8 cellular contexts compared by ENCODE assay signal in the genomic region with DNA sequence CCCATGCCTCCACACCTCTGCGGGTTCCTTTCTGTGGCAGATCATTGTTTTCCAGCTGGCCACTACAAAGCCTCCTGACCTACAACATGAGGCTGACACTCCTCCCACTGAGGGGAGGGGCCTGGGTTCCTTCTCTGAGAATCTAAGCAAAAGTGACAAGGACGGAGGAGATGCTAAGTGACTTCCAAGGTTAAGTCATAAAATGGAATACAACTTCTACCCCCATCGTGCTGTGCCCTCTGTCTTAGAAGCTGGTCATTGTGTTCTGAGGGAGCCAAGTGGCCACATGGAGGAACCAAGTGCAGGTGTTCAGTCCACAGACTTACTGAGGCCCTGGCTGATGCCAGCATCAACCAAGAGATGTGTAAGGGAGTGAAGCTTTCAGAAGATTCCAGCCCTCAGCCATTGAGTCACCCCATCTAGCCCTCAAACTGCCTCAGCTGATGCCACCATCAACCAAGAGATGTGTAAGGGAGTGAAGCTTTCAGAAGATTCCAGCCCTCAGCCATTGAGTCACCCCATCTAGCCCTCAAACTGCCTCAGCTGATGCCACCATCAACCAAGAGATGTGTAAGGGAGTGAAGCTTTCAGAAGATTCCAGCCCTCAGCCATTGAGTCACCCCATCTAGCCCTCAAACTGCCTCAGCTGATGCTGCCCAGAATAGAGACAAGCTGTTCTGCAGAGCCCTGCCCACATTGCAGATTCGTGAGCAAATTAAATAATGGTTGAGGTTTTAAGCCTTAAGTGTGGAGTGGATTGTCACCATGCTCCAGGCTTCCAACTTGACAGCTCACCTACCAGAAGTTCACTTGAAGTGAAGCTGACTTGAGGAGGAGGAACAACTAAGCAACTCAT.
A peak's percentile ranks its signal among the peaks of the same experiment; 100 is the strongest.
DNase-seq lines count a peak whose midpoint lies in the region; ATAC-seq and TF ChIP-seq lines count a peak whose summit lies in the region.
"Not testable (repeated sequence)": the region's sequence is repeated elsewhere in the genome, so short reads cannot be mapped to it uniquely, and the experiment has no call there.

No MANE protein-coding gene starts in this region.

- peak overlapping the region; percentile 63 for H3K27ac Mint-ChIP-seq in activated CD8-positive, alpha-beta T cell treated with anti-CD3 and anti-CD28 coated beads for 36 hours

- H3K4me1 Mint-ChIP-seq in activated CD8-positive, alpha-beta T cell treated with anti-CD3 and anti-CD28 coated beads for 36 hours (ENCODE audit: low read depth): peaks cover 44% of the 10 kb centered on the region

- peaks cover 0 to 13% of the 10 kb centered on the region in 2 donors for H3K4me1 ChIP-seq in neuronal stem cell (ENCODE audit: control insufficient read depth in 2 of 2, insufficient read depth in 1 of 2, low read depth in 1 of 2, low read length in 2 of 2)
- not testable (repeated sequence) for H3K4me1 ChIP-seq in thyroid gland

- peaks cover 0 to 18% of the 10 kb centered on the region in 2 donors for H3K36me3 ChIP-seq in neuronal stem cell (replicated peaks in 1 of 2; ENCODE audit: control insufficient read depth in 2 of 2, insufficient read depth in 2 of 2, low read length in 2 of 2)
- not testable (repeated sequence) for H3K36me3 ChIP-seq in thyroid gland

- CTCF ChIA-PET in activated CD8-positive, alpha-beta T cell treated with anti-CD3 and anti-CD28 coated beads for 36 hours (lab: Charles Lee): interaction anchor here (0.5 to 1.8 kb wide), 10 partner anchors 9 to 476 kb away, joined by 3 to 7 read pairs (median 4); no protein-coding TSS in a partner anchor

- POLR2A ChIA-PET in activated CD8-positive, alpha-beta T cell treated with anti-CD3 and anti-CD28 coated beads for 36 hours (lab: Charles Lee): interaction anchor here (0.6 to 3.1 kb wide), 3 partner anchors 92 to 207 kb away, joined by 3 to 8 read pairs (median 3); no protein-coding TSS in a partner anchor

- not testable (repeated sequence) for H4K8ac ChIP-seq in neuronal stem cell (ENCODE audit: low read depth, low read length)

- H3K4me3 Mint-ChIP-seq in activated CD8-positive, alpha-beta T cell treated with anti-CD3 and anti-CD28 coated beads for 36 hours: not testable (repeated sequence)

- H3K27ac ChIP-seq in neuronal stem cell (replicated peaks; ENCODE audit: low read length); thyroid gland: not testable (repeated sequence)

- not testable (repeated sequence) for TF ChIP-seq CTCF in activated CD8-positive, alpha-beta T cell treated with anti-CD3 and anti-CD28 coated beads for 36 hours (IDR thresholded peaks at IDR 0.05); thyroid gland (IDR thresholded peaks at IDR 0.05)

- WGBS in neuronal stem cell (ENCODE audit: extremely low coverage in 2 of 2, insufficient read length in 2 of 2, insufficient replicate concordance in 1 of 2), 2 donors: no CpG with 5 or more reads among the region's 4 CpGs
- 66 to 67% methylated on average over 4 of the region's 4 CpGs for WGBS in thyroid gland, 2 donors

- H3K79me1 ChIP-seq in neuronal stem cell (ENCODE audit: low read depth, low read length): not testable (repeated sequence)

- H3K9me3 ChIP-seq in neuronal stem cell (replicated peaks in 1 of 2; ENCODE audit: control insufficient read depth in 2 of 2, insufficient read depth in 1 of 2, low read depth in 1 of 2, low read length in 2 of 2); thyroid gland: not testable (repeated sequence)

- H2AK5ac ChIP-seq in neuronal stem cell (ENCODE audit: low read depth, low read length): not testable (repeated sequence)

- H2BK12ac ChIP-seq in neuronal stem cell (ENCODE audit: low read length): not testable (repeated sequence)

- peaks cover 32% of the 10 kb centered on the region for H3K36me3 Mint-ChIP-seq in activated CD8-positive, alpha-beta T cell treated with anti-CD3 and anti-CD28 coated beads for 36 hours (ENCODE audit: low read depth)

- H3K14ac ChIP-seq in neuronal stem cell (ENCODE audit: low read length): not testable (repeated sequence)

- not testable (repeated sequence) for H3K4me2 ChIP-seq in neuronal stem cell (ENCODE audit: insufficient read depth, low read length, poor library complexity, severe bottlenecking)

- H2BK5ac ChIP-seq in neuronal stem cell (ENCODE audit: low read length): not testable (repeated sequence)

- not testable (repeated sequence) for H4K91ac ChIP-seq in neuronal stem cell (ENCODE audit: low read depth, low read length, poor library complexity)

- H3K23ac ChIP-seq in neuronal stem cell (ENCODE audit: low read depth, low read length, poor library complexity): not testable (repeated sequence)

- not testable (repeated sequence) for H3K27me3 ChIP-seq in neuronal stem cell (ENCODE audit: control insufficient read depth in 3 of 3, insufficient read depth in 3 of 3, low read depth in 1 of 3, low read length in 3 of 3); thyroid gland

- not testable (repeated sequence) for H3K9ac ChIP-seq in neuronal stem cell (ENCODE audit: low read depth, low read length, poor library complexity)

- not testable (repeated sequence) for H2BK15ac ChIP-seq in neuronal stem cell (ENCODE audit: low read length)

- intact Hi-C loops in activated CD8-positive, alpha-beta T cell treated with anti-CD3 and anti-CD28 coated beads for 36 hours (cut with micrococcal nuclease): loop anchor here (5.0 to 10.0 kb wide), 3 partner anchors 205 to 477 kb away; a partner anchor contains a TSS
- intact Hi-C loops in thyroid gland (cut with DNase I): loop anchor here (5.0 kb wide), 1 partner anchor 387 kb away; no protein-coding TSS in a partner anchor

- not testable (repeated sequence) for H3K4ac ChIP-seq in neuronal stem cell (ENCODE audit: low read length)

- DNase-seq in ELR (ENCODE audit: low read depth) (peak; percentile 48), MV-4-11 (lab: John Stamatoyannopoulos, UW) (peak; percentile 40), cerebellar cortex (ENCODE audit: low spot score) (peak; percentile 10), iPS-NIHi11 (ENCODE audit: low spot score) (peak; percentile 33), thyroid gland (peak; percentile 29 to 36)
- peak; percentile 47 for DNase-seq in activated CD8-positive, alpha-beta T cell treated with anti-CD3 and anti-CD28 coated beads for 36 hours
- DNase-seq in neuronal stem cell (ENCODE audit: low spot score): not testable (repeated sequence)

- ATAC-seq in HG02623 (IDR thresholded peaks at IDR 0.05; ENCODE audit: unreplicated experiment): peak; percentile 12
- ATAC-seq in activated CD8-positive, alpha-beta T cell treated with anti-CD3 and anti-CD28 coated beads for 36 hours: peak; percentile 77

- H2BK120ac ChIP-seq in neuronal stem cell (ENCODE audit: low read depth, low read length): not testable (repeated sequence)

- H3K4me3 ChIP-seq in neuronal stem cell (ENCODE audit: low read length in 2 of 2); thyroid gland (replicated peaks in 1 of 3): not testable (repeated sequence)

- H3K9me3 Mint-ChIP-seq in activated CD8-positive, alpha-beta T cell treated with anti-CD3 and anti-CD28 coated beads for 36 hours: not testable (repeated sequence)

- H3K27me3 Mint-ChIP-seq in activated CD8-positive, alpha-beta T cell treated with anti-CD3 and anti-CD28 coated beads for 36 hours: not testable (repeated sequence)

- TF ChIP-seq POLR2A in thyroid gland (IDR thresholded peaks at IDR 0.05): not testable (repeated sequence)

- H2AFZ ChIP-seq in neuronal stem cell (ENCODE audit: low read length): peak overlapping the region; percentile 4

- not testable (repeated sequence) for H3K18ac ChIP-seq in neuronal stem cell (ENCODE audit: low read length)
